ENCODE assay signal across 25 cellular contexts in the genomic region with DNA sequence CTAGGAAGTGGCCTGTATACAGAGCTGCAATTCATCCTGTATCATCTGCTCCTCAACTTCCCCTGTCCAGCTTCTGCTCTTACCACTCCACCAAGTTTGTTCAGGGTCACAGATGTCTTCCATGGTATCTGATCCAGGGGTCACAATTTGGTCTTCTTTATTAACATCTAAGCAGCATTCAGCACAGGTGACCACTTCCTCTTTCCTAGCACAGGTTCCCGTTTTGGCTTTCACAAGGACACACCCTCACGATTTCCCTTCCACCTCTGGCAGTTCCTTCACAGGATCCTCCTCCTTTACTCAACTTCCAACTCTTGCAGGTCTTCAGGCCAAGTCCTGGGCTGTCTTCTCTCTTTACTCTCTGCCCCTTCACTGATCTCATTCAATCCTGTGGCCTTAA.
DNase-seq lines count a peak whose midpoint lies in the region; ATAC-seq and TF ChIP-seq lines count a peak whose summit lies in the region.
"Had no signal": no experiment of that assay in that cellular context is flagged by ENCODE, and none has a peak within 500 bp of the region (broad histone marks: within the 10 kb centered on the region; RNA-seq: fewer than 3 reads in every experiment).

No MANE protein-coding gene starts in this region.

- POLR2A ChIA-PET in OCI-LY7 (lab: Charles Lee), result interaction anchor here (0.6 kb wide), 1 partner anchor 14 kb away, joined by 5 read pairs; no protein-coding TSS in a partner anchor

- CTCF ChIA-PET in OCI-LY7 (lab: Charles Lee; ENCODE audit: unreplicated experiment), result no interaction called here

- intact Hi-C loops in OCI-LY7 (cut with micrococcal nuclease; ENCODE audit: unreplicated experiment) (no loop called here), upper lobe of right lung (cut with DNase I) (no loop called here)

- no TSS peak for BruUV-seq in OCI-LY7 (replicated peaks; lab: Mats Ljungman, UMichigan)

- no peaks in the 10 kb centered on the region for H3K27me3 ChIP-seq in upper lobe of right lung
- H3K27me3 ChIP-seq: ascending aorta, cardiac muscle cell, esophagus squamous epithelium, hepatocyte, MG63, Peyer's patch had no signal

- no peaks in the 10 kb centered on the region for H3K79me2 ChIP-seq in OCI-LY7 (ENCODE audit: insufficient read depth, low read depth, low read length)
- H3K79me2 ChIP-seq: hepatocyte had no signal

- TF ChIP-seq CTCF in OCI-LY7 (conservative IDR thresholded peaks at IDR 0.05; ENCODE audit: low read length), result no peak
- no peak for TF ChIP-seq CTCF in upper lobe of right lung (IDR thresholded peaks at IDR 0.05)

- H3K4me3 ChIP-seq in OCI-LY7 (ENCODE audit: low read depth, low read length, poor library complexity, severe bottlenecking) (no peak overlapping the region), upper lobe of right lung (no peak overlapping the region)
- H3K4me3 ChIP-seq: ascending aorta, cardiac muscle cell, esophagus squamous epithelium, hepatocyte, MG63, Peyer's patch, thoracic aorta had no signal

- no peak overlapping the region for H3K4me2 ChIP-seq in OCI-LY7 (ENCODE audit: low read length)
- H3K4me2 ChIP-seq: hepatocyte had no signal

- no peaks in the 10 kb centered on the region for H3K4me1 ChIP-seq in OCI-LY7 (ENCODE audit: insufficient read depth, low read length, poor library complexity, severe bottlenecking)
- peaks cover 4% of the 10 kb centered on the region for H3K4me1 ChIP-seq in upper lobe of right lung
- H3K4me1 ChIP-seq: Peyer's patch had no signal

- ATAC-seq in upper lobe of right lung, result peak; percentile 38
- ATAC-seq in GM21723 (IDR thresholded peaks at IDR 0.05; ENCODE audit: unreplicated experiment), result no peak
- ATAC-seq: activated CD8-positive, alpha-beta T cell treated with anti-CD3 and anti-CD28 coated beads, Interleukin-2, amount 10 ng/mL, durations not matched to agents 7 days and 5 days; CD8-positive, alpha-beta T cell; left colon had no signal

- H3K27ac ChIP-seq in OCI-LY7 (ENCODE audit: low read depth, low read length, poor library complexity, severe bottlenecking), result no peak overlapping the region
- no peak overlapping the region for H3K27ac ChIP-seq in upper lobe of right lung
- H3K27ac ChIP-seq: ascending aorta, cardiac muscle cell, esophagus squamous epithelium, hepatocyte, Peyer's patch, thoracic aorta had no signal

- no peaks in the 10 kb centered on the region for H4K20me1 ChIP-seq in OCI-LY7 (ENCODE audit: insufficient read depth, low read length)

- DNase-seq in SIG-M5 treated with dmso at 0.1 percent for 504 hours (lab: John Stamatoyannopoulos, UW; ENCODE audit: unreplicated experiment) (peak; percentile 10), SIG-M5 (lab: John Stamatoyannopoulos, UW) (no peak), OCI-LY7 (ENCODE audit: low spot score) (peak; percentile 18), germinal center (ENCODE audit: low spot score) (peak; percentile 20), upper lobe of right lung (no peak), NCI-H82 (lab: John Stamatoyannopoulos, UW) (no peak), activated gamma-delta T cell (lab: John Stamatoyannopoulos, UW) (no peak)
- DNase-seq: 8988T; activated CD8-positive, alpha-beta T cell treated with anti-CD3 and anti-CD28 coated beads, Interleukin-2, amount 10 ng/mL, durations not matched to agents 7 days and 5 days; activated effector memory CD4-positive, alpha-beta T cell treated with Interleukin-2 at 50 U/mL for 16 hours; activated naive CD8-positive, alpha-beta T cell treated with anti-CD3 and anti-CD28 coated beads, Interleukin-2, amount 10 ng/mL, durations not matched to agents 7 days and 5 days; CD8-positive, alpha-beta T cell; DMS153; esophagus squamous epithelium; foreskin melanocyte; H9; left colon; MG63; NCI-H146; Peyer's patch had no signal

- no peak overlapping the region for H2AFZ ChIP-seq in OCI-LY7 (ENCODE audit: low read length)
- H2AFZ ChIP-seq: hepatocyte had no signal

- no peaks in the 10 kb centered on the region for H3K9me2 ChIP-seq in OCI-LY7 (ENCODE audit: insufficient read depth, low read length)

- H3K9me3 ChIP-seq in OCI-LY7 (ENCODE audit: low read length), result no peaks in the 10 kb centered on the region
- no peaks in the 10 kb centered on the region for H3K9me3 ChIP-seq in upper lobe of right lung
- H3K9me3 ChIP-seq: ascending aorta, esophagus squamous epithelium, MG63, Peyer's patch, thoracic aorta had no signal

- H3K36me3 ChIP-seq in OCI-LY7 (ENCODE audit: insufficient read depth, low read length) (no peaks in the 10 kb centered on the region), upper lobe of right lung (no peaks in the 10 kb centered on the region)
- H3K36me3 ChIP-seq: ascending aorta, cardiac muscle cell, esophagus squamous epithelium, MG63, Peyer's patch, thoracic aorta had no signal

Comparison
In these comparisons a context has a peak if more than half of its experiments do, and no peak if none do; other contexts are left out.
1. DNase-seq: peak in SIG-M5 treated with dmso at 0.1 percent for 504 hours (single experiment), OCI-LY7 (single experiment) and germinal center (single experiment); none in SIG-M5 (single experiment), upper lobe of right lung (single experiment), NCI-H82 (single experiment) and activated gamma-delta T cell (single experiment).